In the genomic region with DNA sequence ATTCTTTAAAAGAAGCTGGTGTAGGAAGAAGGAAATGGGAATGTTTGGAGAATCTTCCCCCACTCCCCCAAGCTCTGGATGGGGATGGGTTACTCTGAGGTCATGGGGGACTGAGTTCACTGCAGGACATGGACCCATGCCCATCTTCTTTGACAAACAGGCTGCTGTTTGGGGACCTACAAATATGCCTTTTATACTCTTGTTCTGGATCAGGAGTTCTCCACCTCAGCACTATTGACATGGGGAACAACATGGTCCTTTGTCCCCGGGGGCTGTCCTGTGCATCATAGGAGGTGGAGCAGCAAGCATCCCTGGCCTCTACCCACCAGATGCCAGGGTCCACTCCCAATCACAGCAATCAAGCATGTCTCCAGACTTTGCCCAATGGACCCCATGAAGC, we compare ENCODE assay signal across 13 cellular contexts.
DNase-seq lines count a peak whose midpoint lies in the region; ATAC-seq lines count a peak whose summit lies in the region.
"Had no signal": no experiment of that assay in that cellular context is flagged by ENCODE, and none has a peak within 500 bp of the region (broad histone marks: within the 10 kb centered on the region; RNA-seq: fewer than 3 reads in every experiment).

No MANE protein-coding gene starts in this region.

- no peak overlapping the region for H3K27ac Mint-ChIP-seq in activated CD8-positive, alpha-beta T cell treated with anti-CD3 and anti-CD28 coated beads, Interleukin-2, amount 10 ng/mL, durations not matched to agents 7 days and 5 days
- H3K27ac Mint-ChIP-seq in activated T-helper 17 cell treated with anti-CD3 and anti-CD28 coated beads, Interleukin-2, amount 50 U/mL, for 72 hours: no peak overlapping the region
- H3K27ac Mint-ChIP-seq: B cell; CD4-positive, alpha-beta T cell; H9 had no signal

- intact Hi-C loops in head of caudate nucleus (cut with DNase I): no loop called here

- H3K4me3 Mint-ChIP-seq in activated CD8-positive, alpha-beta T cell treated with anti-CD3 and anti-CD28 coated beads, Interleukin-2, amount 10 ng/mL, durations not matched to agents 7 days and 5 days: no peak overlapping the region
- no peak overlapping the region for H3K4me3 Mint-ChIP-seq in activated T-helper 17 cell treated with anti-CD3 and anti-CD28 coated beads, Interleukin-2, amount 50 U/mL, for 72 hours
- H3K4me3 Mint-ChIP-seq: B cell; CD4-positive, alpha-beta T cell; H9 had no signal

- in situ Hi-C loops in SK-MEL-5 (cut with HindIII; ENCODE audit: low pct_unique_long_range_greater_than_20kb, low sequenced_read_pairs): no loop called here

- H3K36me3 Mint-ChIP-seq in activated CD8-positive, alpha-beta T cell treated with anti-CD3 and anti-CD28 coated beads, Interleukin-2, amount 10 ng/mL, durations not matched to agents 7 days and 5 days (ENCODE audit: low read depth): no peaks in the 10 kb centered on the region
- no peaks in the 10 kb centered on the region for H3K36me3 Mint-ChIP-seq in activated T-helper 17 cell treated with anti-CD3 and anti-CD28 coated beads, Interleukin-2, amount 50 U/mL, for 72 hours (ENCODE audit: low read depth)

- DNase-seq in Ammon's horn (ENCODE audit: low spot score) (peak; percentile 44), SK-MEL-5 (ENCODE audit: low read depth, low spot score) (peak; percentile 1), head of caudate nucleus (peak in 29 of 42 donors; percentile 2 to 74 (median 37)), substantia nigra (lab: John Stamatoyannopoulos, UW) (peak in 11 of 49 donors; percentile 2 to 31 (median 11))
- no peak for DNase-seq in activated CD8-positive, alpha-beta T cell treated with anti-CD3 and anti-CD28 coated beads, Interleukin-2, amount 10 ng/mL, durations not matched to agents 7 days and 5 days
- DNase-seq: 8988T; Caco-2; CD4-positive, alpha-beta T cell; H9 had no signal

- ATAC-seq in activated CD8-positive, alpha-beta T cell treated with anti-CD3 and anti-CD28 coated beads, Interleukin-2, amount 10 ng/mL, durations not matched to agents 7 days and 5 days: no peak
- ATAC-seq in activated T-helper 17 cell treated with anti-CD3 and anti-CD28 coated beads, Interleukin-2, amount 50 U/mL, for 72 hours (replicated peaks): no peak
- no peak for ATAC-seq in HG02588 (IDR thresholded peaks at IDR 0.05; ENCODE audit: unreplicated experiment)

- CTCF ChIA-PET in activated CD8-positive, alpha-beta T cell treated with anti-CD3 and anti-CD28 coated beads, Interleukin-2, amount 10 ng/mL, durations not matched to agents 7 days and 5 days (lab: Charles Lee): no interaction called here

- H3K27ac ChIP-seq in substantia nigra (ENCODE audit: low read depth, low read length, poor library complexity, severe bottlenecking): peak overlapping the region; percentile 13
- H3K27ac ChIP-seq: C4-2B had no signal

- no peaks in the 10 kb centered on the region for H3K4me1 Mint-ChIP-seq in activated CD8-positive, alpha-beta T cell treated with anti-CD3 and anti-CD28 coated beads, Interleukin-2, amount 10 ng/mL, durations not matched to agents 7 days and 5 days (ENCODE audit: low read depth)
- H3K4me1 Mint-ChIP-seq in activated T-helper 17 cell treated with anti-CD3 and anti-CD28 coated beads, Interleukin-2, amount 50 U/mL, for 72 hours: no peaks in the 10 kb centered on the region

- no peaks in the 10 kb centered on the region for H3K9me3 Mint-ChIP-seq in activated CD8-positive, alpha-beta T cell treated with anti-CD3 and anti-CD28 coated beads, Interleukin-2, amount 10 ng/mL, durations not matched to agents 7 days and 5 days (ENCODE audit: insufficient read depth)
- H3K9me3 Mint-ChIP-seq in activated T-helper 17 cell treated with anti-CD3 and anti-CD28 coated beads, Interleukin-2, amount 50 U/mL, for 72 hours: no peaks in the 10 kb centered on the region
- H3K9me3 Mint-ChIP-seq: CD4-positive, alpha-beta T cell had no signal

- POLR2A ChIA-PET in activated CD8-positive, alpha-beta T cell treated with anti-CD3 and anti-CD28 coated beads, Interleukin-2, amount 10 ng/mL, durations not matched to agents 7 days and 5 days (lab: Charles Lee): no interaction called here

- H3K27me3 Mint-ChIP-seq in activated CD8-positive, alpha-beta T cell treated with anti-CD3 and anti-CD28 coated beads, Interleukin-2, amount 10 ng/mL, durations not matched to agents 7 days and 5 days (ENCODE audit: low read depth): peaks cover 2% of the 10 kb centered on the region
- H3K27me3 Mint-ChIP-seq in activated T-helper 17 cell treated with anti-CD3 and anti-CD28 coated beads, Interleukin-2, amount 50 U/mL, for 72 hours: peaks cover 31% of the 10 kb centered on the region
